Comparison of ENCODE assay signal across 35 cellular contexts in genomic region chr17:74890554-74890953, GRCh38. TPM values are rescaled to one million over a fixed set of nuclear protein-coding genes. Genes with fewer than 3 reads are reported as not detected.
"Had no signal": no experiment of that assay in that cellular context is flagged by ENCODE, and none has a peak within 500 bp of the region (broad histone marks: within the 10 kb centered on the region; RNA-seq: fewer than 3 reads in every experiment).

No MANE protein-coding gene starts in this region.

- H3K4me3 ChIP-seq: adrenal gland had no signal

- H3K36me3 ChIP-seq: adrenal gland had no signal

- H3K27ac ChIP-seq: adrenal gland, VCaP had no signal

- ATAC-seq: activated CD8-positive, alpha-beta T cell treated with anti-CD3 and anti-CD28 coated beads for 36 hours; activated naive CD4-positive, alpha-beta T cell treated with anti-CD3 and anti-CD28 coated beads, Interleukin-2, amount 50 U/mL, for 72 hours; activated T-cell treated with anti-CD3 and anti-CD28 coated beads, Interleukin-2, amount 50 U/mL, for 4 hours; activated T-cell treated with anti-CD3 and anti-CD28 coated beads, Interleukin-2, amount 50 U/mL, for 72 hours; activated T-helper 17 cell treated with anti-CD3 and anti-CD28 coated beads, Interleukin-2, amount 50 U/mL, for 72 hours had no signal

- H3K9me3 ChIP-seq: adrenal gland had no signal

- DNase-seq: activated B cell treated with CpG ODN at 0.5 μM for 24 hours; activated CD4-positive, alpha-beta memory T cell treated with anti-CD3 and anti-CD28 coated beads for 36 hours; activated CD4-positive, alpha-beta T cell treated with anti-CD3 and anti-CD28 coated beads for 4 hours; activated CD4-positive, alpha-beta T cell treated with anti-CD3 and anti-CD28 coated beads, Interleukin-2, amount 10 ng/mL, durations not matched to agents 24 days and 14 days; activated CD4-positive, alpha-beta T cell treated with anti-CD3 and anti-CD28 coated beads, Interleukin-2, amount 50 U/mL, for 1 hour; activated CD4-positive, alpha-beta T cell treated with anti-CD3 and anti-CD28 coated beads, Interleukin-2, amount 50 U/mL, for 4 hours; activated CD4-positive, CD25-positive, alpha-beta regulatory T cell treated with anti-CD3 and anti-CD28 coated beads, Interleukin-2, amount 50 U/mL, for 72 hours; activated CD8-positive, alpha-beta memory T cell treated with anti-CD3 and anti-CD28 coated beads, Interleukin-2, amount 50 U/mL, for 4 hours; activated CD8-positive, alpha-beta T cell treated with anti-CD3 and anti-CD28 coated beads for 36 hours; activated effector memory CD4-positive, alpha-beta T cell treated with anti-CD3 and anti-CD28 coated beads, Interleukin-2, amount 50 U/mL, for 16 hours; activated gamma-delta T cell treated with Interleukin-2 at 50 U/mL for 16 hours; activated naive CD4-positive, alpha-beta T cell; activated naive CD4-positive, alpha-beta T cell treated with anti-CD3 and anti-CD28 coated beads for 36 hours; activated naive CD4-positive, alpha-beta T cell treated with anti-CD3 and anti-CD28 coated beads, Interleukin-2, amount 50 U/mL, for 16 hours; activated naive CD8-positive, alpha-beta T cell treated with anti-CD3 and anti-CD28 coated beads for 36 hours; activated T-cell treated with anti-CD3 and anti-CD28 coated beads for 4 hours; activated T-cell treated with anti-CD3 and anti-CD28 coated beads, Interleukin-2, amount 50 U/mL, for 1 hour; activated T-cell treated with anti-CD3 and anti-CD28 coated beads, Interleukin-2, amount 50 U/mL, for 4 hours; activated T-cell treated with anti-CD3 and anti-CD28 coated beads, Interleukin-2, amount 50 U/mL, for 72 hours; adrenal gland; amniotic stem cell; aorta; central memory CD4-positive, alpha-beta T cell; T-helper 1 cell; T-helper 2 cell; T-helper 9 cell had no signal

- FAIRE-seq: astrocyte, TTC549 had no signal

RNA-seq across cellular contexts. Expression of gene FADS6, which starts 2.9 kb away (rescaled TPM):
- total RNA-seq: activated B cell treated with CpG ODN at 0.5 μM for 24 hours; activated CD4-positive, alpha-beta memory T cell treated with anti-CD3 and anti-CD28 coated beads for 36 hours; activated CD4-positive, alpha-beta T cell treated with anti-CD3 and anti-CD28 coated beads, Interleukin-2, amount 10 ng/mL, durations not matched to agents 24 days and 14 days; activated CD8-positive, alpha-beta memory T cell treated with anti-CD3 and anti-CD28 coated beads for 36 hours; activated CD8-positive, alpha-beta T cell treated with anti-CD3 and anti-CD28 coated beads for 36 hours; activated naive CD4-positive, alpha-beta T cell treated with anti-CD3 and anti-CD28 coated beads for 36 hours; activated naive CD4-positive, alpha-beta T cell treated with anti-CD3 and anti-CD28 coated beads, Interleukin-2, amount 50 U/mL, for 72 hours; activated naive CD8-positive, alpha-beta T cell treated with anti-CD3 and anti-CD28 coated beads for 36 hours; activated T-cell treated with anti-CD3 and anti-CD28 coated beads, Interleukin-2, amount 50 U/mL, for 4 hours; activated T-cell treated with anti-CD3 and anti-CD28 coated beads, Interleukin-2, amount 50 U/mL, for 72 hours; activated T-helper 1 cell treated with anti-CD3 and anti-CD28 coated beads, Interleukin-12 subunit alpha, Interleukin-12 subunit beta, Interleukin-2, Interleukin-4 antibody, amounts not matched to agents 30 ng/mL and 10 ng/mL and 1 ng/mL, durations not matched to agents 14 hours and 24 hours and 36 hours; activated T-helper 17 cell treated with anti-CD3 and anti-CD28 coated beads, Interleukin-2, amount 50 U/mL, for 72 hours; aorta; astrocyte; cardiac septum had no signal

RNA-seq across cellular contexts. Expression of gene GRIN2C, which starts 30.9 kb away (rescaled TPM):
- total RNA-seq: activated B cell treated with CpG ODN at 0.5 μM for 24 hours; activated CD4-positive, alpha-beta memory T cell treated with anti-CD3 and anti-CD28 coated beads for 36 hours; activated CD8-positive, alpha-beta memory T cell treated with anti-CD3 and anti-CD28 coated beads for 36 hours; activated CD8-positive, alpha-beta T cell treated with anti-CD3 and anti-CD28 coated beads for 36 hours; activated naive CD8-positive, alpha-beta T cell treated with anti-CD3 and anti-CD28 coated beads for 36 hours had no signal

RNA-seq across cellular contexts. Expression of gene USH1G, which starts 32.5 kb away (rescaled TPM):
- total RNA-seq: activated B cell treated with CpG ODN at 0.5 μM for 24 hours; activated CD4-positive, alpha-beta memory T cell treated with anti-CD3 and anti-CD28 coated beads for 36 hours; activated CD4-positive, alpha-beta T cell treated with anti-CD3 and anti-CD28 coated beads, Interleukin-2, amount 10 ng/mL, durations not matched to agents 24 days and 14 days; activated CD8-positive, alpha-beta memory T cell treated with anti-CD3 and anti-CD28 coated beads for 36 hours; activated CD8-positive, alpha-beta T cell treated with anti-CD3 and anti-CD28 coated beads for 36 hours; activated naive CD4-positive, alpha-beta T cell treated with anti-CD3 and anti-CD28 coated beads for 36 hours; activated naive CD4-positive, alpha-beta T cell treated with anti-CD3 and anti-CD28 coated beads, Interleukin-2, amount 50 U/mL, for 72 hours; activated naive CD8-positive, alpha-beta T cell treated with anti-CD3 and anti-CD28 coated beads for 36 hours; activated T-cell treated with anti-CD3 and anti-CD28 coated beads, Interleukin-2, amount 50 U/mL, for 4 hours; activated T-cell treated with anti-CD3 and anti-CD28 coated beads, Interleukin-2, amount 50 U/mL, for 72 hours; activated T-helper 1 cell treated with anti-CD3 and anti-CD28 coated beads, Interleukin-12 subunit alpha, Interleukin-12 subunit beta, Interleukin-2, Interleukin-4 antibody, amounts not matched to agents 30 ng/mL and 10 ng/mL and 1 ng/mL, durations not matched to agents 14 hours and 24 hours and 36 hours; activated T-helper 17 cell treated with anti-CD3 and anti-CD28 coated beads, Interleukin-2, amount 50 U/mL, for 72 hours; aorta; cardiac septum; cerebellum had no signal

RNA-seq across cellular contexts. Expression of gene OTOP2, which starts 33.5 kb away (rescaled TPM):
- total RNA-seq: activated B cell treated with CpG ODN at 0.5 μM for 24 hours; activated CD4-positive, alpha-beta memory T cell treated with anti-CD3 and anti-CD28 coated beads for 36 hours; activated CD4-positive, alpha-beta T cell treated with anti-CD3 and anti-CD28 coated beads, Interleukin-2, amount 10 ng/mL, durations not matched to agents 24 days and 14 days; activated CD8-positive, alpha-beta memory T cell treated with anti-CD3 and anti-CD28 coated beads for 36 hours; activated CD8-positive, alpha-beta T cell treated with anti-CD3 and anti-CD28 coated beads for 36 hours; activated naive CD4-positive, alpha-beta T cell treated with anti-CD3 and anti-CD28 coated beads for 36 hours; activated naive CD4-positive, alpha-beta T cell treated with anti-CD3 and anti-CD28 coated beads, Interleukin-2, amount 50 U/mL, for 72 hours; activated naive CD8-positive, alpha-beta T cell treated with anti-CD3 and anti-CD28 coated beads for 36 hours; activated T-cell treated with anti-CD3 and anti-CD28 coated beads, Interleukin-2, amount 50 U/mL, for 4 hours; activated T-cell treated with anti-CD3 and anti-CD28 coated beads, Interleukin-2, amount 50 U/mL, for 72 hours; activated T-helper 1 cell treated with anti-CD3 and anti-CD28 coated beads, Interleukin-12 subunit alpha, Interleukin-12 subunit beta, Interleukin-2, Interleukin-4 antibody, amounts not matched to agents 30 ng/mL and 10 ng/mL and 1 ng/mL, durations not matched to agents 14 hours and 24 hours and 36 hours; activated T-helper 17 cell treated with anti-CD3 and anti-CD28 coated beads, Interleukin-2, amount 50 U/mL, for 72 hours; adrenal gland; aorta; astrocyte; cardiac septum; cerebellum had no signal
